ENCODE assay signal across 12 cellular contexts in genomic region chr18:79374408-79375171, GRCh38. TPM values are rescaled to one million over a fixed set of nuclear protein-coding genes. Genes with fewer than 3 reads are reported as not detected.
A peak's percentile ranks its signal among the peaks of the same experiment; 100 is the strongest.
DNase-seq lines count a peak whose midpoint lies in the region; ATAC-seq, FAIRE-seq and TF ChIP-seq lines count a peak whose summit lies in the region.
"Had no signal": no experiment of that assay in that cellular context is flagged by ENCODE, and none has a peak within 500 bp of the region (broad histone marks: within the 10 kb centered on the region; RNA-seq: fewer than 3 reads in every experiment).

No MANE protein-coding gene starts in this region.

- CTCF ChIA-PET in PC-3 (lab: Charles Lee): no interaction called here

- WGBS in body of pancreas, 2 donors: 89 to 91% methylated on average over 17 to 25 of the region's 32 CpGs

- H3K36me3 Mint-ChIP-seq in activated T-helper 17 cell treated with anti-CD3 and anti-CD28 coated beads, Interleukin-2, amount 50 U/mL, for 72 hours (ENCODE audit: low read depth): peaks cover 25% of the 10 kb centered on the region

- no peak for TF ChIP-seq POLR2A in gastrocnemius medialis (IDR thresholded peaks at IDR 0.05)
- TF ChIP-seq POLR2A in body of pancreas (IDR thresholded peaks at IDR 0.05): no peak

- H3K9ac ChIP-seq in PC-3 (ENCODE audit: low read length): no peak overlapping the region

- H3K79me2 ChIP-seq in PC-3 (ENCODE audit: low read length): no peaks in the 10 kb centered on the region

- H3K27ac ChIP-seq in gastrocnemius medialis: no peak overlapping the region
- H3K27ac ChIP-seq in PC-3 (ENCODE audit: low read length): no peak overlapping the region
- no peak overlapping the region for H3K27ac ChIP-seq in body of pancreas

- peaks cover 19% of the 10 kb centered on the region for H3K4me1 Mint-ChIP-seq in activated T-helper 17 cell treated with anti-CD3 and anti-CD28 coated beads, Interleukin-2, amount 50 U/mL, for 72 hours

- H3F3A ChIP-seq in PC-3 (ENCODE audit: low read length, unreplicated experiment): no peaks in the 10 kb centered on the region

- TF ChIP-seq CTCF in gastrocnemius medialis (IDR thresholded peaks at IDR 0.05 in 4 of 5, conservative IDR thresholded peaks at IDR 0.05 in 1 of 5): no peak
- no peak for TF ChIP-seq CTCF in PC-3 (conservative IDR thresholded peaks at IDR 0.05; ENCODE audit: low read depth, low read length)
- TF ChIP-seq CTCF in body of pancreas (IDR thresholded peaks at IDR 0.05): no peak

- H3K9me3 ChIP-seq in gastrocnemius medialis: no peaks in the 10 kb centered on the region
- H3K9me3 ChIP-seq in PC-3 (ENCODE audit: low read length): no peaks in the 10 kb centered on the region
- no peaks in the 10 kb centered on the region for H3K9me3 ChIP-seq in body of pancreas

- no peak overlapping the region for H2AFZ ChIP-seq in PC-3 (ENCODE audit: low read length)

- peak; percentile 80 for ATAC-seq in GM19467 (IDR thresholded peaks at IDR 0.05; ENCODE audit: unreplicated experiment)
- ATAC-seq in HG02973 (IDR thresholded peaks at IDR 0.05; ENCODE audit: unreplicated experiment): peak; percentile 87
- ATAC-seq in activated T-helper 17 cell treated with anti-CD3 and anti-CD28 coated beads, Interleukin-2, amount 50 U/mL, for 72 hours (replicated peaks): no peak
- no peak for ATAC-seq in gastrocnemius medialis
- no peak for ATAC-seq in PC-3
- ATAC-seq in body of pancreas: no peak

- no peak overlapping the region for H3K4me3 Mint-ChIP-seq in activated T-helper 17 cell treated with anti-CD3 and anti-CD28 coated beads, Interleukin-2, amount 50 U/mL, for 72 hours
- H3K4me3 Mint-ChIP-seq: dendritic cell treated with granulocyte-macrophage colony-stimulating factor and Interleukin-4, amounts not matched to agents 40 ng/mL and 50 ng/mL, for 4 days; stimulated activated naive CD8-positive, alpha-beta T cell treated with anti-CD3 and anti-CD28 coated beads, Interleukin-15, Interleukin-2, amounts not matched to agents 100 ng/mL and 50 ng/mL, for 24 hours had no signal

- in situ Hi-C loops in gastrocnemius medialis (cut with MboI; ENCODE audit: low sequenced_read_pairs in 4 of 4): loop anchor here (5.0 to 10.0 kb wide), 3 partner anchors 160 to 273 kb away; no protein-coding TSS in a partner anchor

- POLR2A ChIA-PET in PC-3 (lab: Charles Lee; ENCODE audit: unreplicated experiment): no interaction called here

- peak; percentile 81 for FAIRE-seq in GM18507 (lab: Jason Lieb, UNC)

- H3K4me1 ChIP-seq in gastrocnemius medialis (peaks cover 0 to 3% of the 10 kb centered on the region in 2 donors), PC-3 (ENCODE audit: insufficient read depth, low read length) (peaks cover 4% of the 10 kb centered on the region; the same call in 1 of the 2 replicates), body of pancreas (no peaks in the 10 kb centered on the region)

- no peak for DNase-seq in GM18507 (ENCODE audit: extremely low spot score, insufficient read length, low read depth)
- no peak for DNase-seq in gastrocnemius medialis
- no peak for DNase-seq in PC-3
- DNase-seq in occipital lobe (lab: John Stamatoyannopoulos, UW): no peak
- no peak for DNase-seq in body of pancreas
- DNase-seq: NCI-H524 treated with DMSO at 0.1 percent for 48 hours, T-helper 2 cell had no signal

- H3K27me3 ChIP-seq in gastrocnemius medialis: no peaks in the 10 kb centered on the region
- no peaks in the 10 kb centered on the region for H3K27me3 ChIP-seq in PC-3 (ENCODE audit: low read length)
- H3K27me3 ChIP-seq in body of pancreas: no peaks in the 10 kb centered on the region

- H3K27me3 Mint-ChIP-seq in activated T-helper 17 cell treated with anti-CD3 and anti-CD28 coated beads, Interleukin-2, amount 50 U/mL, for 72 hours: no peaks in the 10 kb centered on the region
- H3K27me3 Mint-ChIP-seq: stimulated activated naive CD8-positive, alpha-beta T cell treated with anti-CD3 and anti-CD28 coated beads, Interleukin-15, Interleukin-2, amounts not matched to agents 100 ng/mL and 50 ng/mL, for 24 hours had no signal

- no TSS peak for BruUV-seq in PC-3 (replicated peaks; lab: Mats Ljungman, UMichigan)

- no peak overlapping the region for H3K4me2 ChIP-seq in PC-3 (ENCODE audit: low read length)

- H3K9me2 ChIP-seq in PC-3 (replicated peaks; ENCODE audit: low read length): no peaks in the 10 kb centered on the region

- H3K36me3 ChIP-seq in gastrocnemius medialis (peaks cover 0 to 15% of the 10 kb centered on the region in 2 donors), PC-3 (ENCODE audit: low read depth, low read length) (no peaks in the 10 kb centered on the region), body of pancreas (replicated peaks in 1 of 2; ENCODE audit: insufficient read depth in 1 of 2, low read depth in 2 of 2) (peaks cover 0 to 7% of the 10 kb centered on the region in 2 donors)

- peak overlapping the region; percentile 62 for H3K27ac Mint-ChIP-seq in activated T-helper 17 cell treated with anti-CD3 and anti-CD28 coated beads, Interleukin-2, amount 50 U/mL, for 72 hours
- H3K27ac Mint-ChIP-seq: dendritic cell treated with granulocyte-macrophage colony-stimulating factor and Interleukin-4, amounts not matched to agents 40 ng/mL and 50 ng/mL, for 4 days; stimulated activated naive CD8-positive, alpha-beta T cell treated with anti-CD3 and anti-CD28 coated beads, Interleukin-15, Interleukin-2, amounts not matched to agents 100 ng/mL and 50 ng/mL, for 24 hours had no signal

- intact Hi-C loops in gastrocnemius medialis (cut with DNase I; ENCODE audit: low total_unique reads): no loop called here
- intact Hi-C loops in PC-3 (cut with micrococcal nuclease): no loop called here
- intact Hi-C loops in body of pancreas (cut with DNase I): no loop called here

- H3K4me3 ChIP-seq in gastrocnemius medialis: no peak overlapping the region
- no peak overlapping the region for H3K4me3 ChIP-seq in PC-3 (ENCODE audit: low read length)
- no peak overlapping the region for H3K4me3 ChIP-seq in body of pancreas

- H4K20me1 ChIP-seq in PC-3 (ENCODE audit: low read length): no peaks in the 10 kb centered on the region

- no peaks in the 10 kb centered on the region for H3K9me3 Mint-ChIP-seq in activated T-helper 17 cell treated with anti-CD3 and anti-CD28 coated beads, Interleukin-2, amount 50 U/mL, for 72 hours
- H3K9me3 Mint-ChIP-seq: dendritic cell treated with granulocyte-macrophage colony-stimulating factor and Interleukin-4, amounts not matched to agents 40 ng/mL and 50 ng/mL, for 4 days; stimulated activated naive CD8-positive, alpha-beta T cell treated with anti-CD3 and anti-CD28 coated beads, Interleukin-15, Interleukin-2, amounts not matched to agents 100 ng/mL and 50 ng/mL, for 24 hours had no signal

RNA-seq across cellular contexts. Expression of gene NFATC1, which starts 21.1 kb away (rescaled TPM):
- 10 to 100 TPM; 20.3 to 79.3 TPM for total RNA-seq in activated T-helper 17 cell treated with anti-CD3 and anti-CD28 coated beads, Interleukin-2, amount 50 U/mL, for 72 hours
- 10 to 100 TPM in 3 of 4 donors, 1 to 10 TPM in 1; 7.1 to 74.7 (median 28.4) TPM for total RNA-seq in gastrocnemius medialis
- 5.9 and 9.8 TPM in 2 replicates for total RNA-seq in PC-3 (2014; rRNA removed)
- 0.16 TPM for total RNA-seq in occipital lobe
- total RNA-seq in body of pancreas: 1 to 10 TPM; 5.2 to 5.9 TPM

Comparison
In these comparisons a context has a peak if more than half of its experiments do, and no peak if none do; other contexts are left out.
1. ATAC-seq: peak in GM19467 (single experiment) and HG02973 (single experiment); none in activated T-helper 17 cell treated with anti-CD3 and anti-CD28 coated beads, Interleukin-2, amount 50 U/mL, for 72 hours (single experiment), gastrocnemius medialis (0 of 2), PC-3 (single experiment) and body of pancreas (single experiment).